Comparison of ENCODE assay signal across 7 cellular contexts in genomic region chr7:55086413-55087201, GRCh38.
DNase-seq lines count a peak whose midpoint lies in the region; ATAC-seq, FAIRE-seq and TF ChIP-seq lines count a peak whose summit lies in the region.

No MANE protein-coding gene starts in this region.

- ATAC-seq in GM21447 (IDR thresholded peaks at IDR 0.05; ENCODE audit: unreplicated experiment) (peak; percentile 80), left lobe of liver (peak; percentile 29)

- peak; percentile 68 for FAIRE-seq in HTR-8/SVneo (lab: Jason Lieb, UNC)
- peak; percentile 32 for FAIRE-seq in urothelium cell line (lab: Jason Lieb, UNC)

- no peak for TF ChIP-seq CTCF in GM13977 (IDR thresholded peaks at IDR 0.05; ENCODE audit: extremely low read depth, insufficient read depth, missing control alignments)

- in situ Hi-C loops in GM13977 (cut with MboI; ENCODE audit: low pct_unique_long_range_greater_than_20kb, low sequenced_read_pairs, unreplicated experiment), result no loop called here

- DNase-seq in GM13977 (ENCODE audit: low spot score), result peak; percentile 42
- DNase-seq in HTR-8/SVneo (ENCODE audit: insufficient read length, low spot score), result peak; percentile 49
- DNase-seq in astrocyte of the hippocampus (ENCODE audit: low read depth, low spot score), result peak; percentile 92
- no peak for DNase-seq in left lobe of liver (ENCODE audit: low spot score)
- DNase-seq in urothelium cell line (ENCODE audit: low spot score), result peak; percentile 75
- no peak for DNase-seq in occipital lobe (lab: John Stamatoyannopoulos, UW)

Comparison
In these comparisons a context has a peak if more than half of its experiments do, and no peak if none do; other contexts are left out.
1. DNase-seq: peak in GM13977 (single experiment), HTR-8/SVneo (single experiment), astrocyte of the hippocampus (single experiment) and urothelium cell line (single experiment); none in left lobe of liver (single experiment) and occipital lobe (single experiment).